19 cellular contexts compared by ENCODE assay signal in genomic region chr3:140308535-140308934, GRCh38.
DNase-seq lines count a peak whose midpoint lies in the region; ATAC-seq and TF ChIP-seq lines count a peak whose summit lies in the region.
"Had no signal": no experiment of that assay in that cellular context is flagged by ENCODE, and none has a peak within 500 bp of the region (broad histone marks: within the 10 kb centered on the region; RNA-seq: fewer than 3 reads in every experiment).

No MANE protein-coding gene starts in this region.

- ATAC-seq in Right ventricle myocardium inferior (peak; percentile 70), HG03354 (IDR thresholded peaks at IDR 0.05; ENCODE audit: poor library complexity, severe bottlenecking, unreplicated experiment) (no peak), GM18870 (IDR thresholded peaks at IDR 0.05; ENCODE audit: unreplicated experiment) (no peak)
- ATAC-seq: GM12878, GM23338 had no signal

- no peaks in the 10 kb centered on the region for H3K4me1 ChIP-seq in left ventricle myocardium inferior
- H3K4me1 ChIP-seq: BE2C had no signal

- H3K4me3 ChIP-seq in left ventricle myocardium inferior (no peak overlapping the region), fibroblast of mammary gland (ENCODE audit: control insufficient read depth, low read depth, low read length) (no peak overlapping the region)
- H3K4me3 ChIP-seq: GM12878, GM23338 had no signal

- no peak overlapping the region for H3K27ac ChIP-seq in left ventricle myocardium inferior (replicated peaks)
- H3K27ac ChIP-seq: HL-60 had no signal

- peaks cover 17% of the 10 kb centered on the region for H3K27me3 ChIP-seq in left ventricle myocardium inferior (ENCODE audit: low read depth)
- H3K27me3 ChIP-seq: BE2C had no signal

- no peaks in the 10 kb centered on the region for H3K9me3 ChIP-seq in left ventricle myocardium inferior (replicated peaks)
- H3K9me3 ChIP-seq: BE2C had no signal

- no peak for TF ChIP-seq CTCF in left ventricle myocardium inferior (IDR thresholded peaks at IDR 0.05; ENCODE audit: borderline replicate concordance)
- TF ChIP-seq CTCF in fibroblast of mammary gland (conservative IDR thresholded peaks at IDR 0.05; ENCODE audit: control insufficient read depth, insufficient read depth, low read depth, low read length), result no peak

- intact Hi-C loops in Right ventricle myocardium inferior (cut with DNase I) (no loop called here), left ventricle myocardium inferior (cut with micrococcal nuclease) (no loop called here)

- no peaks in the 10 kb centered on the region for H3K36me3 ChIP-seq in left ventricle myocardium inferior
- H3K36me3 ChIP-seq: BE2C had no signal

- DNase-seq in Right ventricle myocardium inferior (ENCODE audit: missing footprints) (no peak), left ventricle myocardium inferior (no peak), NCI-H446 treated with DMSO at 0.1 percent for 48 hours (lab: John Stamatoyannopoulos, UW) (peak; percentile 40), fibroblast of mammary gland (ENCODE audit: low read depth) (peak; percentile 17)
- DNase-seq: BE2C; C1 segment of cervical spinal cord; CD4-positive, CD25-positive, alpha-beta regulatory T cell; CD8-positive, alpha-beta memory T cell; COR-L47; DMS 273 treated with DMSO at 0.1 percent for 48 hours; DMS53; DND-41; EL; HCEC 1CT had no signal

Comparison
In these comparisons a context has a peak if more than half of its experiments do, and no peak if none do; other contexts are left out.
1. DNase-seq: peak in NCI-H446 treated with DMSO at 0.1 percent for 48 hours (single experiment) and fibroblast of mammary gland (single experiment); none in Right ventricle myocardium inferior (single experiment) and left ventricle myocardium inferior (single experiment).